Comparison of ENCODE assay signal across 23 cellular contexts in the genomic region with DNA sequence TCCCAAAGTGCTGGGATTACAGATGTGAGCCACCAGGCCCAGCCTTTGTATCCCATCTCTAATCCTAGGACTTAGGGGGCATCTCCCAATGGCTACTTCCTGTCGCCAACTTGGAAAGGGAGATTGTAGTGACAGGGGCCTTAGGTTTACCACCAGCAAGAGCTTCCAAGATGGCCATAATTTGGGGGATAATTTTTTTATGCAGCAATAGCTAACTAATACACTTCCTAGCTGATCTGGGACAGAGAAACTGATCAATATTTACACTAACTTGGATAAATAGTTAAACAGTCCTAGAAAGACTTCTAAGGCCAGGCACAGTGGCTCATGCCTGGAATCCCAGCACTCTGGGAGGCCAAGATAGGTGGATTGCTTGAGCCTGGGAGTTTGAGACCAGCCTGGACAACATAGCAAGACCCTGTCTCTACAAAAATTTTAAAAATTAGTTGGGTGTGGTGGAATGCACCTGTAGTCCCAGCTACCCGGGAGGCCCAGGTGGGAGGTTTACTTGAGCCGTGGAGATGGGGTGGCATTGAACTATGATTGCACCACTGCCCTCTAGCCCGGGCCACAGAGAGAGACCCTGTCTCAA. TPM values are rescaled to one million over a fixed set of nuclear protein-coding genes. Genes with fewer than 3 reads are reported as not detected.
DNase-seq lines count a peak whose midpoint lies in the region; ATAC-seq, FAIRE-seq and TF ChIP-seq lines count a peak whose summit lies in the region.
"Had no signal": no experiment of that assay in that cellular context is flagged by ENCODE, and none has a peak within 500 bp of the region (broad histone marks: within the 10 kb centered on the region; RNA-seq: fewer than 3 reads in every experiment).

No MANE protein-coding gene starts in this region.

- H3K9ac ChIP-seq in HepG2 (ENCODE audit: insufficient read depth, low read depth, low read length) = no peak overlapping the region
- H3K9ac ChIP-seq: BLaER1 treated with 17β-estradiol and CSF1 and Interleukin-3, amounts not matched to agents 10 nM and 100 nM had no signal

- 26% methylated on average over 4 of the region's 4 CpGs for WGBS in HepG2 (ENCODE audit: low lambda C conversion rate)
- 86% methylated on average over 4 of the region's 4 CpGs for WGBS in right lobe of liver (ENCODE audit: insufficient coverage, low coverage, low lambda C conversion rate, missing lambda C conversion rate)

- TF ChIP-seq CTCF in HepG2 (CRISPR knock-in tag; IDR thresholded peaks at IDR 0.05) (no peak), right lobe of liver (IDR thresholded peaks at IDR 0.05) (no peak), nephron progenitor cell (IDR thresholded peaks at IDR 0.05) (no peak)

- no peaks in the 10 kb centered on the region for H3K27me3 ChIP-seq in HepG2 (ENCODE audit: control insufficient read depth in 1 of 2, insufficient read depth in 2 of 2, low read length in 2 of 2)
- no peaks in the 10 kb centered on the region for H3K27me3 ChIP-seq in right lobe of liver
- H3K27me3 ChIP-seq: BE2C; BLaER1 treated with 17β-estradiol and CSF1 and Interleukin-3, amounts not matched to agents 10 nM and 100 nM had no signal

- H3K4me1 Mint-ChIP-seq in dendritic cell treated with granulocyte-macrophage colony-stimulating factor and Interleukin-4, amounts not matched to agents 40 ng/mL and 50 ng/mL, for 4 days (ENCODE audit: low read depth) = peaks cover 30% of the 10 kb centered on the region
- peaks cover 28 to 43% of the 10 kb centered on the region in 2 donors for H3K4me1 Mint-ChIP-seq in stimulated activated naive B cell treated with anti-CD40 and anti-IgM and Interleukin-4, amounts not matched to agents 10 μg/mL and 1 μg/mL and 100 μg/mL, for 72 hours
- peaks cover 28% of the 10 kb centered on the region for H3K4me1 Mint-ChIP-seq in nephron progenitor cell

- H3K36me3 ChIP-seq in HepG2 (replicated peaks in 1 of 2; ENCODE audit: control insufficient read depth in 1 of 2, insufficient read depth in 2 of 2, low read length in 2 of 2) (no peaks in the 10 kb centered on the region), right lobe of liver (no peaks in the 10 kb centered on the region)
- H3K36me3 ChIP-seq: BE2C had no signal

- in situ Hi-C loops in HepG2 (cut with HindIII; ENCODE audit: extremely low pct_ligation_motif_present, low pct_unique_long_range_greater_than_20kb) = no loop called here

- H3K4me1 ChIP-seq in HepG2 (ENCODE audit: insufficient read depth, low read length) (peaks cover 42% of the 10 kb centered on the region), right lobe of liver (peaks cover 0 to 4% (median 1%) of the 10 kb centered on the region in 4 donors)
- H3K4me1 ChIP-seq: BE2C had no signal

- TF ChIP-seq EP300 in HepG2 (IDR thresholded peaks at IDR 0.05; ENCODE audit: low read depth in 2 of 2, low read length in 2 of 2) = no peak
- no peak for TF ChIP-seq EP300 in HepG2 (CRISPR knock-in tag; IDR thresholded peaks at IDR 0.05; ENCODE audit: borderline replicate concordance)

- H3K4me2 ChIP-seq in HepG2 (ENCODE audit: low read depth, low read length) = no peak overlapping the region
- H3K4me2 ChIP-seq: GM23338 had no signal

- no peak overlapping the region for H3K4me3 ChIP-seq in HepG2 (replicated peaks in 1 of 3; ENCODE audit: insufficient read depth in 1 of 3, low read depth in 2 of 3, low read length in 3 of 3)
- no peak overlapping the region for H3K4me3 ChIP-seq in right lobe of liver
- H3K4me3 ChIP-seq: BLaER1 treated with 17β-estradiol and CSF1 and Interleukin-3, amounts not matched to agents 10 nM and 100 nM; GM23338 had no signal

- DNase-seq in HepG2 (ENCODE audit: low spot score) = no peak
- no peak for DNase-seq in right lobe of liver
- no peak for DNase-seq in stimulated activated naive B cell treated with anti-CD40 and anti-IgM and Interleukin-4, amounts not matched to agents 10 μg/mL and 1 μg/mL and 100 μg/mL, for 72 hours
- DNase-seq in Right ventricle myocardium inferior (ENCODE audit: missing footprints) = no peak
- no peak for DNase-seq in nephron progenitor cell
- DNase-seq: BE2C; Calu3; CD4-positive, alpha-beta T cell; CD8-positive, alpha-beta memory T cell; DMS53; DMS79 treated with DMSO at 0.1 percent for 48 hours; GF-D8; H9; HFFc6 had no signal

- ATAC-seq in HepG2 (no peak), right lobe of liver (no peak), Right ventricle myocardium inferior (no peak)
- no peak for ATAC-seq in stimulated activated naive B cell treated with anti-CD40 and anti-IgM and Interleukin-4, amounts not matched to agents 10 μg/mL and 1 μg/mL and 100 μg/mL, for 72 hours (replicated peaks)
- ATAC-seq: GM23338, HCT116 had no signal

- CTCF ChIA-PET in HepG2 (lab: Yijun Ruan, JAX; ENCODE audit: low intra/inter-chr PET ratio, low total read pairs) = no interaction called here

- no TSS peak for BruUV-seq in HepG2 (replicated peaks; lab: Mats Ljungman, UMichigan)

- H2AFZ ChIP-seq in HepG2 (ENCODE audit: low read length) = no peak overlapping the region
- H2AFZ ChIP-seq: GM23338 had no signal

- no peak for FAIRE-seq in HepG2 (lab: Jason Lieb, UNC)
- FAIRE-seq: A204.1, GM12891, GM18507 had no signal

- peak overlapping the region; percentile 22 for H3K27ac Mint-ChIP-seq in dendritic cell treated with granulocyte-macrophage colony-stimulating factor and Interleukin-4, amounts not matched to agents 40 ng/mL and 50 ng/mL, for 4 days
- H3K27ac Mint-ChIP-seq in stimulated activated naive B cell treated with anti-CD40 and anti-IgM and Interleukin-4, amounts not matched to agents 10 μg/mL and 1 μg/mL and 100 μg/mL, for 72 hours = peak overlapping the region; percentile 66
- H3K27ac Mint-ChIP-seq in nephron progenitor cell = no peak overlapping the region
- H3K27ac Mint-ChIP-seq: CD14-positive monocyte; CD4-positive, alpha-beta T cell; GM23338; H9; HFFc6 had no signal

- H3K27ac ChIP-seq in HepG2 (ENCODE audit: extremely low read length, insufficient read depth, low read length) = no peak overlapping the region
- no peak overlapping the region for H3K27ac ChIP-seq in right lobe of liver
- H3K27ac ChIP-seq: 22Rv1 had no signal

- H3K36me3 Mint-ChIP-seq in dendritic cell treated with granulocyte-macrophage colony-stimulating factor and Interleukin-4, amounts not matched to agents 40 ng/mL and 50 ng/mL, for 4 days (ENCODE audit: low read depth) = no peaks in the 10 kb centered on the region
- peaks cover 50 to 54% of the 10 kb centered on the region in 2 donors for H3K36me3 Mint-ChIP-seq in stimulated activated naive B cell treated with anti-CD40 and anti-IgM and Interleukin-4, amounts not matched to agents 10 μg/mL and 1 μg/mL and 100 μg/mL, for 72 hours
- no peaks in the 10 kb centered on the region for H3K36me3 Mint-ChIP-seq in nephron progenitor cell (ENCODE audit: low read depth)
- H3K36me3 Mint-ChIP-seq: CD14-positive monocyte; CD8-positive, alpha-beta memory T cell had no signal

- intact Hi-C loops in HepG2 (cut with micrococcal nuclease; ENCODE audit: unreplicated experiment) (no loop called here), right lobe of liver (cut with DNase I) (no loop called here), Right ventricle myocardium inferior (cut with DNase I) (no loop called here)
- intact Hi-C loops in dendritic cell treated with granulocyte-macrophage colony-stimulating factor and Interleukin-4, amounts not matched to agents 40 ng/mL and 50 ng/mL, for 4 days (cut with micrococcal nuclease) = no loop called here

- H3K4me3 Mint-ChIP-seq in dendritic cell treated with granulocyte-macrophage colony-stimulating factor and Interleukin-4, amounts not matched to agents 40 ng/mL and 50 ng/mL, for 4 days = no peak overlapping the region
- no peak overlapping the region for H3K4me3 Mint-ChIP-seq in stimulated activated naive B cell treated with anti-CD40 and anti-IgM and Interleukin-4, amounts not matched to agents 10 μg/mL and 1 μg/mL and 100 μg/mL, for 72 hours
- no peak overlapping the region for H3K4me3 Mint-ChIP-seq in nephron progenitor cell
- H3K4me3 Mint-ChIP-seq: CD14-positive monocyte; CD4-positive, alpha-beta T cell; GM23338; H9; HFFc6 had no signal

- POLR2A ChIA-PET in HepG2 (lab: Yijun Ruan, JAX) = interaction anchor here (0.5 kb wide), 1 partner anchor 20 kb away, joined by 3 read pairs; no protein-coding TSS in a partner anchor

- H4K20me1 ChIP-seq in HepG2 (ENCODE audit: insufficient read depth, low read length) = no peaks in the 10 kb centered on the region
- H4K20me1 ChIP-seq: BLaER1 treated with 17β-estradiol and CSF1 and Interleukin-3, amounts not matched to agents 10 nM and 100 nM had no signal

- H3K79me2 ChIP-seq in HepG2 (ENCODE audit: insufficient read depth, low read length) = no peaks in the 10 kb centered on the region

- H3K9me3 Mint-ChIP-seq in dendritic cell treated with granulocyte-macrophage colony-stimulating factor and Interleukin-4, amounts not matched to agents 40 ng/mL and 50 ng/mL, for 4 days = no peaks in the 10 kb centered on the region
- H3K9me3 Mint-ChIP-seq in stimulated activated naive B cell treated with anti-CD40 and anti-IgM and Interleukin-4, amounts not matched to agents 10 μg/mL and 1 μg/mL and 100 μg/mL, for 72 hours = no peaks in the 10 kb centered on the region
- peaks cover 11% of the 10 kb centered on the region for H3K9me3 Mint-ChIP-seq in nephron progenitor cell
- H3K9me3 Mint-ChIP-seq: CD4-positive, alpha-beta T cell; CD8-positive, alpha-beta memory T cell; HFFc6 had no signal

- no peaks in the 10 kb centered on the region for H3K27me3 Mint-ChIP-seq in dendritic cell treated with granulocyte-macrophage colony-stimulating factor and Interleukin-4, amounts not matched to agents 40 ng/mL and 50 ng/mL, for 4 days
- no peaks in the 10 kb centered on the region for H3K27me3 Mint-ChIP-seq in stimulated activated naive B cell treated with anti-CD40 and anti-IgM and Interleukin-4, amounts not matched to agents 10 μg/mL and 1 μg/mL and 100 μg/mL, for 72 hours
- H3K27me3 Mint-ChIP-seq in nephron progenitor cell (ENCODE audit: low read depth, poor library complexity) = peaks cover 8% of the 10 kb centered on the region
- H3K27me3 Mint-ChIP-seq: CD4-positive, alpha-beta T cell had no signal

- TF ChIP-seq POLR2A in HepG2 (IDR thresholded peaks at IDR 0.05; ENCODE audit: insufficient read depth in 1 of 2, low read depth in 2 of 2, low read length in 2 of 2) (no peak), right lobe of liver (IDR thresholded peaks at IDR 0.05) (no peak)

- H3K9me3 ChIP-seq in HepG2 (ENCODE audit: low read length) (no peaks in the 10 kb centered on the region), right lobe of liver (no peaks in the 10 kb centered on the region)
- H3K9me3 ChIP-seq: BE2C had no signal

- no peak for TF ChIP-seq RAD21 in HepG2 (CRISPR knock-in tag; IDR thresholded peaks at IDR 0.05)

RNA-seq across cellular contexts. Expression of gene COLGALT1, which starts 5.3 kb away (rescaled TPM):
- total RNA-seq in HepG2 (2016; rRNA removed; fragmentation: Illumina TruSeq; extraction: Trizol) = 33.3 and 58.0 TPM in 2 replicates
- total RNA-seq in HepG2 (2016; cell fraction: cytosol; rRNA removed; fragmentation: Illumina TruSeq; extraction: Trizol; ENCODE audit: low read depth) = 9.3 and 10.3 TPM in 2 replicates
- 33.6 and 57.7 TPM in 2 replicates for total RNA-seq in HepG2 (2016; cell fraction: insoluble cytoplasmic fraction; rRNA removed; fragmentation: Illumina TruSeq; extraction: Trizol)
- 32.5 and 35.6 TPM in 2 replicates for total RNA-seq in HepG2 (2016; cell fraction: membrane; rRNA removed; fragmentation: Illumina TruSeq; extraction: Trizol)
- total RNA-seq in HepG2 (2016; cell fraction: nucleus; rRNA removed; fragmentation: Illumina TruSeq; extraction: Trizol) = 53.1 and 65.6 TPM in 2 replicates
- 196 and 211 TPM in 2 replicates for polyA plus RNA-seq in HepG2 (2011; rRNA removed)
- polyA plus RNA-seq in HepG2 (2011; cell fraction: cytosol; rRNA removed) = 111 and 141 TPM in 2 replicates
- 153 and 157 TPM in 2 replicates for polyA plus RNA-seq in HepG2 (2011; cell fraction: nucleus; rRNA removed)
- polyA plus RNA-seq in HepG2 (2012) = 58.7 and 87.4 TPM in 2 replicates
- 9.2 and 9.8 TPM in 2 replicates for polyA plus RNA-seq in HepG2 (2016; cell fraction: cytosol; fragmentation: Illumina TruSeq; extraction: Trizol; ENCODE audit: low read depth)
- polyA plus RNA-seq in HepG2 (2016; cell fraction: insoluble cytoplasmic fraction; fragmentation: Illumina TruSeq; extraction: Trizol; ENCODE audit: low read depth) = 35.7 and 38.2 TPM in 2 replicates
- 23.4 and 28.7 TPM in 2 replicates for polyA plus RNA-seq in HepG2 (2016; cell fraction: membrane; fragmentation: Illumina TruSeq; extraction: Trizol; ENCODE audit: low read depth)
- 111 TPM in 2 replicates for polyA plus RNA-seq in HepG2 (2016; cell fraction: nucleus; fragmentation: Illumina TruSeq; extraction: Trizol; ENCODE audit: insufficient read depth, low read depth)
- 360 and 644 TPM in 2 replicates for polyA minus RNA-seq in HepG2 (2011; rRNA and poly(A)+ RNA removed; ENCODE audit: low replicate concordance)
- polyA minus RNA-seq in HepG2 (2011; cell fraction: cytosol; rRNA and poly(A)+ RNA removed) = 74.1 and 77.3 TPM in 2 replicates
- 32.0 and 33.2 TPM in 2 replicates for polyA minus RNA-seq in HepG2 (2011; cell fraction: nucleus; rRNA and poly(A)+ RNA removed)
- total RNA-seq in right lobe of liver = 10 to 100 TPM; 23.2 to 36.8 (median 31.1) TPM
- 35.5 TPM for total RNA-seq in Right ventricle myocardium inferior

RNA-seq across cellular contexts. Expression of gene PGLS, which starts 38.7 kb away (rescaled TPM):
- total RNA-seq in HepG2 (2016; rRNA removed; fragmentation: Illumina TruSeq; extraction: Trizol) = 33.8 and 36.7 TPM in 2 replicates
- 28.7 and 30.6 TPM in 2 replicates for total RNA-seq in HepG2 (2016; cell fraction: cytosol; rRNA removed; fragmentation: Illumina TruSeq; extraction: Trizol; ENCODE audit: low read depth)
- 31.6 and 33.6 TPM in 2 replicates for total RNA-seq in HepG2 (2016; cell fraction: insoluble cytoplasmic fraction; rRNA removed; fragmentation: Illumina TruSeq; extraction: Trizol)
- total RNA-seq in HepG2 (2016; cell fraction: membrane; rRNA removed; fragmentation: Illumina TruSeq; extraction: Trizol) = 36.0 and 41.5 TPM in 2 replicates
- total RNA-seq in HepG2 (2016; cell fraction: nucleus; rRNA removed; fragmentation: Illumina TruSeq; extraction: Trizol) = 18.4 and 23.5 TPM in 2 replicates
- 43.8 and 49.1 TPM in 2 replicates for polyA plus RNA-seq in HepG2 (2011; rRNA removed)
- 33.3 and 59.8 TPM in 2 replicates for polyA plus RNA-seq in HepG2 (2011; cell fraction: cytosol; rRNA removed)
- 74.2 and 74.7 TPM in 2 replicates for polyA plus RNA-seq in HepG2 (2011; cell fraction: nucleus; rRNA removed)
- polyA plus RNA-seq in HepG2 (2012) = 26.9 and 37.3 TPM in 2 replicates
- 48.8 and 52.7 TPM in 2 replicates for polyA plus RNA-seq in HepG2 (2016; cell fraction: cytosol; fragmentation: Illumina TruSeq; extraction: Trizol; ENCODE audit: low read depth)
- polyA plus RNA-seq in HepG2 (2016; cell fraction: insoluble cytoplasmic fraction; fragmentation: Illumina TruSeq; extraction: Trizol; ENCODE audit: low read depth) = 50.4 and 56.4 TPM in 2 replicates
- polyA plus RNA-seq in HepG2 (2016; cell fraction: membrane; fragmentation: Illumina TruSeq; extraction: Trizol; ENCODE audit: low read depth) = 55.3 and 57.7 TPM in 2 replicates
- polyA plus RNA-seq in HepG2 (2016; cell fraction: nucleus; fragmentation: Illumina TruSeq; extraction: Trizol; ENCODE audit: insufficient read depth, low read depth) = 47.8 and 49.3 TPM in 2 replicates
- polyA minus RNA-seq in HepG2 (2011; rRNA and poly(A)+ RNA removed; ENCODE audit: low replicate concordance) = 83.1 and 129 TPM in 2 replicates
- 36.2 and 38.6 TPM in 2 replicates for polyA minus RNA-seq in HepG2 (2011; cell fraction: cytosol; rRNA and poly(A)+ RNA removed)
- polyA minus RNA-seq in HepG2 (2011; cell fraction: nucleus; rRNA and poly(A)+ RNA removed) = 19.7 and 23.1 TPM in 2 replicates
- 10 to 100 TPM; 31.7 to 60.0 (median 38.8) TPM for total RNA-seq in right lobe of liver
- 20.8 TPM for total RNA-seq in Right ventricle myocardium inferior
